Comparison of ENCODE assay signal across 31 cellular contexts in genomic region chr10:114188001-114188400, GRCh38. TPM values are rescaled to one million over a fixed set of nuclear protein-coding genes. Genes with fewer than 3 reads are reported as not detected.
A peak's percentile ranks its signal among the peaks of the same experiment; 100 is the strongest.
DNase-seq lines count a peak whose midpoint lies in the region; ATAC-seq and TF ChIP-seq lines count a peak whose summit lies in the region.
"Had no signal": no experiment of that assay in that cellular context is flagged by ENCODE, and none has a peak within 500 bp of the region (broad histone marks: within the 10 kb centered on the region; RNA-seq: fewer than 3 reads in every experiment).

No MANE protein-coding gene starts in this region.

- H3K36me3 Mint-ChIP-seq in neural progenitor cell = no peaks in the 10 kb centered on the region
- H3K36me3 Mint-ChIP-seq: activated CD4-positive, alpha-beta memory T cell treated with anti-CD3 and anti-CD28 coated beads for 36 hours had no signal

- no peak overlapping the region for H3K27ac ChIP-seq in neural progenitor cell
- H3K27ac ChIP-seq: A549, brain microvascular endothelial cell, prostate gland, thoracic aorta, vagina had no signal

- no peaks in the 10 kb centered on the region for H3K4me1 Mint-ChIP-seq in neural progenitor cell

- DNase-seq in germinal center (ENCODE audit: low spot score) (peak; percentile 20), NCI-H128 (lab: John Stamatoyannopoulos, UW; ENCODE audit: unreplicated experiment) (no peak), neural progenitor cell (ENCODE audit: low spot score) (no peak)
- DNase-seq: activated CD4-positive, alpha-beta memory T cell treated with anti-CD3 and anti-CD28 coated beads for 36 hours; activated CD8-positive, alpha-beta memory T cell treated with anti-CD3 and anti-CD28 coated beads, Interleukin-2, amount 50 U/mL, for 48 hours; activated naive CD4-positive, alpha-beta T cell treated with anti-CD3 and anti-CD28 coated beads, Interleukin-2, amount 50 U/mL, for 16 hours; AML-193; amniotic stem cell; brain microvascular endothelial cell; CD4-positive, alpha-beta T cell; DMS 273 treated with DMSO at 0.1 percent for 48 hours; NCI-H1417; NCI-H2081 treated with DMSO at 0.1 percent for 48 hours; NCI-H345; NCI-H774; SK-N-SH; stimulated activated naive CD8-positive, alpha-beta T cell treated with anti-CD3 and anti-CD28 coated beads, Interleukin-15, Interleukin-2, amounts not matched to agents 100 U/mL and 50 U/mL, for 24 hours had no signal

- H3K4me3 Mint-ChIP-seq in neural progenitor cell = no peak overlapping the region
- H3K4me3 Mint-ChIP-seq: activated CD4-positive, alpha-beta memory T cell treated with anti-CD3 and anti-CD28 coated beads for 36 hours; CD4-positive, alpha-beta T cell; T-helper 1 cell treated with Interleukin-12 subunit alpha and Interleukin-12 subunit beta and Interleukin-4 antibody, amounts not matched to agents 30 μg/mL and 1 μg/mL, for 36 hours had no signal

- H3K27me3 ChIP-seq in neural progenitor cell = no peaks in the 10 kb centered on the region
- H3K27me3 ChIP-seq: brain microvascular endothelial cell, vagina had no signal

- no peaks in the 10 kb centered on the region for H3K9me3 ChIP-seq in neural progenitor cell (ENCODE audit: low read depth)
- H3K9me3 ChIP-seq: A549, prostate gland, SK-N-SH, thoracic aorta, vagina had no signal

- H3K36me3 ChIP-seq in neural progenitor cell = no peaks in the 10 kb centered on the region
- H3K36me3 ChIP-seq: brain microvascular endothelial cell, prostate gland, thoracic aorta, vagina had no signal

- no peak overlapping the region for H3K4me2 ChIP-seq in neural progenitor cell
- H3K4me2 ChIP-seq: A549, SK-N-SH had no signal

- no peak overlapping the region for H3K27ac Mint-ChIP-seq in neural progenitor cell
- H3K27ac Mint-ChIP-seq: activated CD4-positive, alpha-beta memory T cell treated with anti-CD3 and anti-CD28 coated beads for 36 hours; CD4-positive, alpha-beta T cell; T-helper 1 cell treated with Interleukin-12 subunit alpha and Interleukin-12 subunit beta and Interleukin-4 antibody, amounts not matched to agents 30 μg/mL and 1 μg/mL, for 36 hours had no signal

- ATAC-seq in GM18502 (IDR thresholded peaks at IDR 0.05; ENCODE audit: poor library complexity, unreplicated experiment) = peak; percentile 81
- ATAC-seq in GM21423 (IDR thresholded peaks at IDR 0.05; ENCODE audit: unreplicated experiment) = peak; percentile 70
- peak; percentile 69 for ATAC-seq in HG02981 (IDR thresholded peaks at IDR 0.05; ENCODE audit: unreplicated experiment)
- no peak for ATAC-seq in activated CD4-positive, CD25-positive, alpha-beta regulatory T cell treated with anti-CD3 and anti-CD28 coated beads, Interleukin-2, amount 50 U/mL, for 24 hours
- no peak for ATAC-seq in HG03135 (IDR thresholded peaks at IDR 0.05; ENCODE audit: unreplicated experiment)
- ATAC-seq: A549; stimulated activated naive CD8-positive, alpha-beta T cell treated with anti-CD3 and anti-CD28 coated beads, Interleukin-15, Interleukin-2, amounts not matched to agents 100 U/mL and 50 U/mL, for 24 hours had no signal

- no peaks in the 10 kb centered on the region for H3F3A ChIP-seq in neural progenitor cell (ENCODE audit: low read depth)

- no peaks in the 10 kb centered on the region for H4K20me1 ChIP-seq in neural progenitor cell (ENCODE audit: low read depth)

- H3K4me3 ChIP-seq in neural progenitor cell = no peak overlapping the region
- H3K4me3 ChIP-seq: A549, prostate gland, thoracic aorta, vagina had no signal

- H3K79me2 ChIP-seq in neural progenitor cell (ENCODE audit: low read depth) = no peaks in the 10 kb centered on the region

- TF ChIP-seq CTCF in neural progenitor cell (IDR thresholded peaks at IDR 0.05) = no peak

- no peak overlapping the region for H2AFZ ChIP-seq in neural progenitor cell (replicated peaks)

- peaks cover 2% of the 10 kb centered on the region for H3K27me3 Mint-ChIP-seq in neural progenitor cell (ENCODE audit: insufficient read depth, low read depth)

- peaks cover 2% of the 10 kb centered on the region for H3K9me3 Mint-ChIP-seq in neural progenitor cell
- H3K9me3 Mint-ChIP-seq: activated CD4-positive, alpha-beta memory T cell treated with anti-CD3 and anti-CD28 coated beads for 36 hours; CD4-positive, alpha-beta T cell; T-helper 1 cell treated with Interleukin-12 subunit alpha and Interleukin-12 subunit beta and Interleukin-4 antibody, amounts not matched to agents 30 μg/mL and 1 μg/mL, for 36 hours had no signal

- H3K4me1 ChIP-seq in neural progenitor cell = no peaks in the 10 kb centered on the region
- H3K4me1 ChIP-seq: A549, prostate gland, vagina had no signal

- no peak overlapping the region for H3K9ac ChIP-seq in neural progenitor cell
- H3K9ac ChIP-seq: SK-N-SH had no signal

RNA-seq across cellular contexts. Expression of gene TDRD1, which starts 8.8 kb away (rescaled TPM):
- 0.04 TPM in 1 of 2 replicates, not detected in the other for total RNA-seq in neural progenitor cell (ENCODE audit: low replicate concordance)
- total RNA-seq: CD4-positive, alpha-beta T cell; chondrocyte; HT1080; M059J; vagina had no signal

RNA-seq across cellular contexts. Expression of gene CCDC186, which starts 14.0 kb away (rescaled TPM):
- 9.9 and 22.9 TPM in 2 replicates for total RNA-seq in neural progenitor cell (ENCODE audit: low replicate concordance)

RNA-seq across cellular contexts. Expression of gene VWA2, which starts 51.1 kb away (rescaled TPM):
- 0.09 TPM in 1 of 2 replicates, not detected in the other for total RNA-seq in neural progenitor cell (ENCODE audit: low replicate concordance)
- total RNA-seq: CD4-positive, alpha-beta T cell; chondrocyte; glomerular endothelial cell; HT1080; M059J had no signal

Comparison
In these comparisons a context has a peak if more than half of its experiments do, and no peak if none do; other contexts are left out.
1. ATAC-seq: peak in GM18502 (single experiment), GM21423 (single experiment) and HG02981 (single experiment); none in activated CD4-positive, CD25-positive, alpha-beta regulatory T cell treated with anti-CD3 and anti-CD28 coated beads, Interleukin-2, amount 50 U/mL, for 24 hours (0 of 2) and HG03135 (single experiment).